ENCODE assay signal across 16 cellular contexts in genomic region chr1:16112558-16113555, GRCh38. TPM values are rescaled to one million over a fixed set of nuclear protein-coding genes. Genes with fewer than 3 reads are reported as not detected.
DNase-seq lines count a peak whose midpoint lies in the region; ATAC-seq and TF ChIP-seq lines count a peak whose summit lies in the region.
"Had no signal": no experiment of that assay in that cellular context is flagged by ENCODE, and none has a peak within 500 bp of the region (broad histone marks: within the 10 kb centered on the region; RNA-seq: fewer than 3 reads in every experiment).

No MANE protein-coding gene starts in this region.

- WGBS in GM23248 (ENCODE audit: low coverage in 1 of 2, low lambda C conversion rate in 2 of 2, missing lambda C conversion rate in 2 of 2), 2 experiments = 77 to 78% methylated on average over 13 to 14 of the region's 14 CpGs

- H3K4me3 ChIP-seq in GM23248 = no peak overlapping the region
- H3K4me3 ChIP-seq: breast epithelium, heart right ventricle had no signal

- DNase-seq in GM23248 (no peak), kidney tubule cell (ENCODE audit: low spot score) (peak; percentile 50), sciatic nerve (ENCODE audit: low spot score) (no peak), COLO668 (lab: John Stamatoyannopoulos, UW; ENCODE audit: unreplicated experiment) (no peak), NCI-H1930 (lab: John Stamatoyannopoulos, UW) (no peak)
- DNase-seq in activated CD4-positive, alpha-beta T cell treated with anti-CD3 and anti-CD28 coated beads, Interleukin-2, amount 50 U/mL, for 1 hour = no peak
- DNase-seq in NK-92 treated with Interleukin-12 subunit alpha and Interleukin-12 subunit beta, amount 100 ng/mL, for 24 hours (lab: John Stamatoyannopoulos, UW) = no peak
- DNase-seq: activated CD8-positive, alpha-beta T cell treated with anti-CD3 and anti-CD28 coated beads for 36 hours; activated gamma-delta T cell treated with Interleukin-2 at 50 U/mL for 16 hours; heart right ventricle; NCI-H1417; NCI-H524 treated with DMSO at 0.1 percent for 48 hours; stimulated activated naive CD8-positive, alpha-beta T cell treated with anti-CD3 and anti-CD28 coated beads, Interleukin-15, amount 100 ng/mL, for 72 hours had no signal

- H3K9me3 ChIP-seq in GM23248 (ENCODE audit: low read depth) = no peaks in the 10 kb centered on the region

- H3K9me2 ChIP-seq in GM23248 (ENCODE audit: insufficient read depth) = no peaks in the 10 kb centered on the region

- no peaks in the 10 kb centered on the region for H3K36me3 ChIP-seq in GM23248 (ENCODE audit: low read depth)
- H3K36me3 ChIP-seq: breast epithelium, heart right ventricle had no signal

- no peak overlapping the region for H3K9ac ChIP-seq in GM23248

- H2AFZ ChIP-seq in GM23248 = no peak overlapping the region

- intact Hi-C loops in sciatic nerve (cut with DNase I) = no loop called here

- no peaks in the 10 kb centered on the region for H4K20me1 ChIP-seq in GM23248 (ENCODE audit: insufficient read depth)

- no peaks in the 10 kb centered on the region for H3K27me3 ChIP-seq in GM23248 (replicated peaks; ENCODE audit: insufficient read depth)
- H3K27me3 ChIP-seq: breast epithelium, heart right ventricle had no signal

- peak overlapping the region; percentile 30 for H3K4me2 ChIP-seq in GM23248 (ENCODE audit: unreplicated experiment)

- ATAC-seq in SK-N-SH treated with all-trans-retinoic acid at 6 μM for 48 hours (peak; percentile 70), sciatic nerve (peak; percentile 19)
- ATAC-seq: activated CD8-positive, alpha-beta T cell treated with anti-CD3 and anti-CD28 coated beads for 36 hours; stimulated activated naive CD8-positive, alpha-beta T cell treated with anti-CD3 and anti-CD28 coated beads, Interleukin-15, amount 100 ng/mL, for 72 hours had no signal

- H3K79me2 ChIP-seq in GM23248 (ENCODE audit: insufficient read depth) = no peaks in the 10 kb centered on the region

- H3K4me1 ChIP-seq in GM23248 (ENCODE audit: insufficient read depth) = peaks cover 29% of the 10 kb centered on the region
- H3K4me1 ChIP-seq: breast epithelium had no signal

- in situ Hi-C loops in GM23248 (cut with MboI) = no loop called here

- peaks cover 4% of the 10 kb centered on the region; the same call in 1 of the 2 replicates for H3F3A ChIP-seq in GM23248 (ENCODE audit: insufficient read depth)

- 0 out of 2 replicates have a peak overlapping the region, but pooled peaks have one; percentile 24 for H3K27ac ChIP-seq in GM23248
- H3K27ac ChIP-seq: C4-2B had no signal

TF ChIP-seq in SK-N-SH treated with all-trans-retinoic acid at 6 μM for 48 hours, 23 proteins besides CTCF, POLR2A, EP300 and RAD21:
- TF ChIP-seq ESRRG (CRISPR knock-in tag; IDR thresholded peaks at IDR 0.05) = 0 out of 2 replicates have a peak, but pooled peaks have one; percentile 17
- TF ChIP-seq CSDC2 (CRISPR knock-in tag; IDR thresholded peaks at IDR 0.05) = no peak
- 0 out of 2 replicates have a peak, but pooled peaks have one; percentile 20 for TF ChIP-seq GLIS3 (CRISPR knock-in tag; IDR thresholded peaks at IDR 0.05)
- TF ChIP-seq ZFP30 (CRISPR knock-in tag; IDR thresholded peaks at IDR 0.05) = peak; percentile 17; the same call in 1 of the 2 replicates
- TF ChIP-seq ZNF565 (CRISPR knock-in tag; conservative IDR thresholded peaks at IDR 0.05; ENCODE audit: low read depth) = no peak
- TF ChIP-seq BACH2 (CRISPR knock-in tag; IDR thresholded peaks at IDR 0.05; ENCODE audit: borderline replicate concordance) = no peak
- peak; percentile 64; the same call in 1 of the 2 replicates for TF ChIP-seq ZNF8 (CRISPR knock-in tag; IDR thresholded peaks at IDR 0.05)
- peak; percentile 61 for TF ChIP-seq ZFP3 (CRISPR knock-in tag; IDR thresholded peaks at IDR 0.05)
- TF ChIP-seq TSHZ2 (CRISPR knock-in tag; IDR thresholded peaks at IDR 0.05) = 0 out of 2 replicates have a peak, but pooled peaks have one; percentile 2

RNA-seq across cellular contexts. Expression of gene FAM131C, which starts 39.4 kb away (rescaled TPM):
- 0.51 and 0.97 TPM in 2 replicates for total RNA-seq in GM23248 (2014; rRNA removed; shearing (Covaris generic))
- polyA plus RNA-seq in GM23248 (2016; fragmentation: Nextera tagmentation; extraction: Ambion mirVana) = 1.3 and 1.8 TPM in 2 replicates
- not detected for total RNA-seq in sciatic nerve
- total RNA-seq: breast epithelium had no signal

RNA-seq across cellular contexts. Expression of gene EPHA2, which starts 43.0 kb away (rescaled TPM):
- 20.4 and 21.7 TPM in 2 replicates for total RNA-seq in GM23248 (2014; rRNA removed; shearing (Covaris generic))
- polyA plus RNA-seq in GM23248 (2016; fragmentation: Nextera tagmentation; extraction: Ambion mirVana) = 8.0 and 8.8 TPM in 2 replicates
- total RNA-seq in sciatic nerve = 31.3 TPM
- total RNA-seq: activated CD8-positive, alpha-beta T cell treated with anti-CD3 and anti-CD28 coated beads for 36 hours had no signal
